In the genomic region with DNA sequence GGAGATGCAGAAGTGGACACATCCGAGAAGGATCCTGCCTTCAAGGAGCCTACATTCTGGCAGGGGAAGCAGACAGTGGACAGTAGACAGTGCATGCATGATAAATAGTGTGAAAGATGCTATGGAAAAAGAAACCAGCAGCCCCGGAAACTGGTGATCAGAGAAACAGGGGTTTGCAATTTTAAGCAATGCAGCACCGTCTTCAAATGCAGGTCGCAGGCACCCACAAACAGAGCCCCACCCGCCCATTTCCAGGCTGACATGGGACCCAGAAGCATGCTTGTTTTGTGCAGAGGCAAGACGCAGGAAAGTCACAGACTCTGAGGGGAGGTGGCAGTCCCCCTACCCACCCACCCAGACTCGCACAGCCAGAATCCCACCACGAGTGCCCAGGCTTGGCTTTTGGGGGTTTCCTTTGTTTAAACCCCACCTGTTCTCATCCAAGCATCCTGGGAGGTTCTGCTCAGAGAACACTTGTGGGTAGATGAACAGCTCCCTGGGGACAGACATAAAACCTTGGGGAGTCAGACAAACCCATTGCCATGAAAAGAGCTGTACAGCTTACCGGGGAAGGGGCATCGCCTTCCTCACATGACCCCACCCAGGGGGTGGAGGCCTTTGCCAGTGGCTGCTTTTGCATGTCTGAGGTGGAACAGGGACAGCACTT, we compare ENCODE assay signal across 19 cellular contexts.
DNase-seq lines count a peak whose midpoint lies in the region; ATAC-seq and TF ChIP-seq lines count a peak whose summit lies in the region.
"Had no signal": no experiment of that assay in that cellular context is flagged by ENCODE, and none has a peak within 500 bp of the region (broad histone marks: within the 10 kb centered on the region; RNA-seq: fewer than 3 reads in every experiment).

No MANE protein-coding gene starts in this region.

- WGBS in spleen, 5 donors: 59 to 71% (median 61%) methylated on average over 8 to 10 of the region's 10 CpGs

- DNase-seq in activated T-cell treated with anti-CD3 and anti-CD28 coated beads, Interleukin-2, amount 50 U/mL, for 4 hours: no peak
- DNase-seq in activated T-cell treated with anti-CD3 and anti-CD28 coated beads, Interleukin-2, amount 50 U/mL, for 48 hours: no peak
- DNase-seq in activated CD4-positive, alpha-beta memory T cell treated with anti-CD3 and anti-CD28 coated beads, Interleukin-2, amount 10 ng/mL, durations not matched to agents 7 days and 5 days: peak; percentile 38
- DNase-seq in naive thymus-derived CD4-positive, alpha-beta T cell: peak in 6 of 9 donors; percentile 29 to 63 (median 48)
- no peak for DNase-seq in spleen
- DNase-seq: ACHN; dermis blood vessel endothelial cell; GM23248; left colon; NCI-H1694 treated with DMSO at 0.1 percent for 48 hours; NCI-H446; occipital lobe; stimulated activated CD4-positive, alpha-beta T cell treated with anti-CD3 and anti-CD28 coated beads, Interleukin-15, amount 100 ng/mL, for 24 hours; SW 1271; transverse colon had no signal

- H3K4me1 Mint-ChIP-seq in activated T-cell treated with anti-CD3 and anti-CD28 coated beads, Interleukin-2, amount 50 U/mL, for 4 hours (ENCODE audit: low read depth): peaks cover 21% of the 10 kb centered on the region
- peaks cover 14% of the 10 kb centered on the region for H3K4me1 Mint-ChIP-seq in activated CD4-positive, alpha-beta memory T cell treated with anti-CD3 and anti-CD28 coated beads, Interleukin-2, amount 10 ng/mL, durations not matched to agents 7 days and 5 days
- peaks cover 8 to 30% (median 23%) of the 10 kb centered on the region in 7 donors for H3K4me1 Mint-ChIP-seq in naive thymus-derived CD4-positive, alpha-beta T cell

- H3K4me1 ChIP-seq in Loucy (ENCODE audit: insufficient read depth, low read length, poor library complexity, severe bottlenecking): peaks cover 10% of the 10 kb centered on the region
- peaks cover 14 to 20% of the 10 kb centered on the region in 2 donors for H3K4me1 ChIP-seq in naive thymus-derived CD4-positive, alpha-beta T cell (ENCODE audit: control insufficient read depth in 2 of 2, insufficient read depth in 2 of 2, low read length in 2 of 2)
- H3K4me1 ChIP-seq in spleen: peaks cover 6 to 19% (median 17%) of the 10 kb centered on the region in 6 donors
- H3K4me1 ChIP-seq: right atrium auricular region, transverse colon had no signal

- TF ChIP-seq POLR2A in spleen (IDR thresholded peaks at IDR 0.05): no peak

- H3K4me3 ChIP-seq in Loucy (ENCODE audit: low read length, poor library complexity, severe bottlenecking) (no peak overlapping the region), spleen (no peak overlapping the region)
- H3K4me3 ChIP-seq in naive thymus-derived CD4-positive, alpha-beta T cell (ENCODE audit: low read length): no peak overlapping the region
- H3K4me3 ChIP-seq: GM23248, right atrium auricular region, transverse colon had no signal

- H2AFZ ChIP-seq in Loucy (ENCODE audit: low read length): peak overlapping the region; percentile 74; the same call in 1 of the 2 replicates
- H2AFZ ChIP-seq: GM23248 had no signal

- ATAC-seq in activated T-cell treated with anti-CD3 and anti-CD28 coated beads, Interleukin-2, amount 50 U/mL, for 4 hours: peak; percentile 14 to 37
- peak; percentile 70 for ATAC-seq in naive thymus-derived CD4-positive, alpha-beta T cell
- ATAC-seq in HG02870 (IDR thresholded peaks at IDR 0.05; ENCODE audit: unreplicated experiment) (no peak), GM21576 (IDR thresholded peaks at IDR 0.05; ENCODE audit: unreplicated experiment) (no peak)
- ATAC-seq: left colon had no signal

- no peaks in the 10 kb centered on the region for H3K9me2 ChIP-seq in Loucy (replicated peaks; ENCODE audit: low read depth, low read length)

- H3K27ac Mint-ChIP-seq in activated CD4-positive, alpha-beta memory T cell treated with anti-CD3 and anti-CD28 coated beads, Interleukin-2, amount 10 ng/mL, durations not matched to agents 7 days and 5 days: peak overlapping the region; percentile 47
- peak overlapping the region; percentile 77 to 92 (median 86) for H3K27ac Mint-ChIP-seq in naive thymus-derived CD4-positive, alpha-beta T cell

- no peak overlapping the region for H3K4me3 Mint-ChIP-seq in activated T-cell treated with anti-CD3 and anti-CD28 coated beads, Interleukin-2, amount 50 U/mL, for 4 hours
- no peak overlapping the region for H3K4me3 Mint-ChIP-seq in activated CD4-positive, alpha-beta memory T cell treated with anti-CD3 and anti-CD28 coated beads, Interleukin-2, amount 10 ng/mL, durations not matched to agents 7 days and 5 days
- H3K4me3 Mint-ChIP-seq in naive thymus-derived CD4-positive, alpha-beta T cell: peak overlapping the region in 9 of 10 donors; percentile 38 to 78 (median 61)

- H3K36me3 Mint-ChIP-seq in activated T-cell treated with anti-CD3 and anti-CD28 coated beads, Interleukin-2, amount 50 U/mL, for 4 hours (ENCODE audit: insufficient read depth): no peaks in the 10 kb centered on the region
- H3K36me3 Mint-ChIP-seq in activated CD4-positive, alpha-beta memory T cell treated with anti-CD3 and anti-CD28 coated beads, Interleukin-2, amount 10 ng/mL, durations not matched to agents 7 days and 5 days (ENCODE audit: low read depth): no peaks in the 10 kb centered on the region
- H3K36me3 Mint-ChIP-seq in naive thymus-derived CD4-positive, alpha-beta T cell: peaks cover 3 to 13% (median 8%) of the 10 kb centered on the region in 5 donors

- CTCF ChIA-PET in activated CD4-positive, alpha-beta memory T cell treated with anti-CD3 and anti-CD28 coated beads, Interleukin-2, amount 10 ng/mL, durations not matched to agents 7 days and 5 days (lab: Charles Lee): interaction anchor here (1.6 kb wide), 1 partner anchor 73 kb away, joined by 3 read pairs; no protein-coding TSS in a partner anchor
- CTCF ChIA-PET in naive thymus-derived CD4-positive, alpha-beta T cell (lab: Charles Lee): interaction anchor here (1.4 to 1.5 kb wide), 2 partner anchors 13 to 26 kb away, joined by 3 to 4 read pairs; no protein-coding TSS in a partner anchor

- H3F3A ChIP-seq in Loucy (ENCODE audit: low read depth): no peaks in the 10 kb centered on the region

- peaks cover 8% of the 10 kb centered on the region for H3K9me3 Mint-ChIP-seq in activated T-cell treated with anti-CD3 and anti-CD28 coated beads, Interleukin-2, amount 50 U/mL, for 4 hours
- H3K9me3 Mint-ChIP-seq in activated CD4-positive, alpha-beta memory T cell treated with anti-CD3 and anti-CD28 coated beads, Interleukin-2, amount 10 ng/mL, durations not matched to agents 7 days and 5 days: peaks cover 2% of the 10 kb centered on the region
- peaks cover 0 to 13% (median 10%) of the 10 kb centered on the region in 11 donors for H3K9me3 Mint-ChIP-seq in naive thymus-derived CD4-positive, alpha-beta T cell

- H3K9ac ChIP-seq in Loucy (ENCODE audit: low read depth, low read length, poor library complexity, severe bottlenecking): peak overlapping the region; percentile 46
- H3K9ac ChIP-seq: GM23248 had no signal

- no peaks in the 10 kb centered on the region for H4K20me1 ChIP-seq in Loucy (ENCODE audit: insufficient read depth, low read length, poor library complexity, severe bottlenecking)

- H3K36me3 ChIP-seq in Loucy (ENCODE audit: insufficient read depth, low read length) (no peaks in the 10 kb centered on the region), spleen (no peaks in the 10 kb centered on the region)
- H3K36me3 ChIP-seq in naive thymus-derived CD4-positive, alpha-beta T cell (ENCODE audit: control insufficient read depth in 2 of 3, insufficient read depth in 3 of 3, low read length in 3 of 3): no peaks in the 10 kb centered on the region
- H3K36me3 ChIP-seq: right atrium auricular region, transverse colon had no signal

- H3K9me3 ChIP-seq in Loucy (ENCODE audit: insufficient read depth, low read depth, low read length) (peaks cover 10% of the 10 kb centered on the region; the same call in 1 of the 2 replicates), spleen (peaks cover 0 to 14% (median 8%) of the 10 kb centered on the region in 8 donors)
- peaks cover 0 to 7% (median 0%) of the 10 kb centered on the region in 3 experiments for H3K9me3 ChIP-seq in naive thymus-derived CD4-positive, alpha-beta T cell (ENCODE audit: control insufficient read depth in 2 of 3, low read length in 3 of 3)
- H3K9me3 ChIP-seq: right atrium auricular region, transverse colon had no signal

- H3K27me3 ChIP-seq in Loucy (ENCODE audit: insufficient read depth, low read length, poor library complexity, severe bottlenecking): no peaks in the 10 kb centered on the region
- no peaks in the 10 kb centered on the region for H3K27me3 ChIP-seq in naive thymus-derived CD4-positive, alpha-beta T cell (ENCODE audit: control insufficient read depth in 2 of 2, insufficient read depth in 2 of 2, low read length in 2 of 2)
- H3K27me3 ChIP-seq in spleen (replicated peaks in 1 of 7): peaks cover 0 to 38% (median 0%) of the 10 kb centered on the region in 7 donors
- H3K27me3 ChIP-seq: right atrium auricular region had no signal

- POLR2A ChIA-PET in activated CD4-positive, alpha-beta memory T cell treated with anti-CD3 and anti-CD28 coated beads, Interleukin-2, amount 10 ng/mL, durations not matched to agents 7 days and 5 days (lab: Charles Lee): interaction anchor here (1.1 kb wide), 1 partner anchor 106 kb away, joined by 4 read pairs; no protein-coding TSS in a partner anchor
- POLR2A ChIA-PET in naive thymus-derived CD4-positive, alpha-beta T cell (lab: Charles Lee): interaction anchor here (0.5 to 2.9 kb wide), 7 partner anchors 13 to 60 kb away, joined by 3 to 8 read pairs (median 4); no protein-coding TSS in a partner anchor

- H3K4me2 ChIP-seq in Loucy (ENCODE audit: low read depth, low read length, poor library complexity, severe bottlenecking): peak overlapping the region; percentile 40

- H3K27me3 Mint-ChIP-seq in activated T-cell treated with anti-CD3 and anti-CD28 coated beads, Interleukin-2, amount 50 U/mL, for 4 hours (ENCODE audit: low read depth): no peaks in the 10 kb centered on the region
- H3K27me3 Mint-ChIP-seq in activated CD4-positive, alpha-beta memory T cell treated with anti-CD3 and anti-CD28 coated beads, Interleukin-2, amount 10 ng/mL, durations not matched to agents 7 days and 5 days: no peaks in the 10 kb centered on the region
- peaks cover 0 to 4% (median 0%) of the 10 kb centered on the region in 5 donors for H3K27me3 Mint-ChIP-seq in naive thymus-derived CD4-positive, alpha-beta T cell

- TF ChIP-seq CTCF in Loucy (conservative IDR thresholded peaks at IDR 0.05; ENCODE audit: low read length): no peak
- TF ChIP-seq CTCF in spleen (IDR thresholded peaks at IDR 0.05 in 8 of 11, conservative IDR thresholded peaks at IDR 0.05 in 3 of 11): no peak

- intact Hi-C loops in naive thymus-derived CD4-positive, alpha-beta T cell (cut with micrococcal nuclease): loop anchor here (1.0 kb wide), 1 partner anchor 16 kb away; no protein-coding TSS in a partner anchor
- intact Hi-C loops in spleen (cut with DNase I; ENCODE audit: low total_unique reads): no loop called here

- H3K79me2 ChIP-seq in Loucy (ENCODE audit: insufficient read depth, low read length): no peaks in the 10 kb centered on the region

- H3K27ac ChIP-seq in naive thymus-derived CD4-positive, alpha-beta T cell (ENCODE audit: low read depth, low read length): peak overlapping the region; percentile 49
- peak overlapping the region in 1 of 8 donors; percentile 29 for H3K27ac ChIP-seq in spleen
- H3K27ac ChIP-seq: GM23248, right atrium auricular region, transverse colon had no signal

Comparison
In these comparisons a context has a peak if more than half of its experiments do, and no peak if none do; other contexts are left out.
1. ATAC-seq: peak in activated T-cell treated with anti-CD3 and anti-CD28 coated beads, Interleukin-2, amount 50 U/mL, for 4 hours (2 of 2) and naive thymus-derived CD4-positive, alpha-beta T cell (single experiment); none in HG02870 (single experiment) and GM21576 (single experiment).
2. DNase-seq: peak in activated CD4-positive, alpha-beta memory T cell treated with anti-CD3 and anti-CD28 coated beads, Interleukin-2, amount 10 ng/mL, durations not matched to agents 7 days and 5 days (single experiment) and naive thymus-derived CD4-positive, alpha-beta T cell (6 of 9); none in activated T-cell treated with anti-CD3 and anti-CD28 coated beads, Interleukin-2, amount 50 U/mL, for 4 hours (single experiment), activated T-cell treated with anti-CD3 and anti-CD28 coated beads, Interleukin-2, amount 50 U/mL, for 48 hours (0 of 2) and spleen (single experiment).
3. H3K4me3 Mint-ChIP-seq: peak in naive thymus-derived CD4-positive, alpha-beta T cell (9 of 10); none in activated T-cell treated with anti-CD3 and anti-CD28 coated beads, Interleukin-2, amount 50 U/mL, for 4 hours (single experiment) and activated CD4-positive, alpha-beta memory T cell treated with anti-CD3 and anti-CD28 coated beads, Interleukin-2, amount 10 ng/mL, durations not matched to agents 7 days and 5 days (single experiment).